Comparison of ENCODE assay signal across 8 cellular contexts in the genomic region with DNA sequence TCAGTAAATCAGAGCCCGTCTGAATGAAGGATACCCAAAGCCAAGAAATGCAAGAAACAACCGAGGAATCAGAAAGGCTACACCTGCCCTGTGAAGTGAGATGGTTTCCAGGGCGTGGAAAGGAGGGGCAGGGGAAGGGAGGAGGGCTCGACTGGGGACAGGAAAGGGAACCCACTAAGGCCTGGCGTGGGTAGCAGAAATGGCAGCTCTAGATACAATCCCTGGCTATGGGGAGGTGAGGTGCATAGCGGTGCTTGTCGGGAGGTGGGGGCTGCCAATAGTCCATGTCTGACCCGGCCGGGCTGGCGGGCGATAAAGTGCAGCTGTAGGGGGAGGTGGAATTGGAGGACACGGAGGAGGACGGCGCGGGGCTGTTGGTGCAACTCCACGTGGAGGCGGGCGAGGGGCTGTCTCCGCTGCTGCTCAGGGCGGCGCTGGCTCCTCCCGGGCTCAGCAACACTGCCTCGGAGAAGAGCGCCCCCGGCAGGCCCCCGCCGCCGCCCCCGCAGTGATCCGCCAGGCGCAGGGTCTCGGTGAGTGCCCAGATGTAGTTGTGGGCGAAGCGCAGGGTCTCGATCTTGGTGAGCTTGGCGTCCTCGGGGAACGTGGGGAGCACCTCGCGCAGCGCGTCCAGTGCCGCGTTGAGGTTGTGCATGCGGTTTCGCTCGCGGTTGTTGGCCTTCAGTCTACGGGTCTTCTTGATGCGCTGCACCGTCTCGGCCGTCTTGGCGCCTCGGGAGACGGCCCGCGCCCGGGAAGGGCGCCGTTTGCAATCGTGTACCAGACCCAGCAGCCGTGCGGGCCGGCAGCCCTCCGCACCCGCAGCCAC. TPM values are rescaled to one million over a fixed set of nuclear protein-coding genes. Genes with fewer than 3 reads are reported as not detected.
DNase-seq lines count a peak whose midpoint lies in the region; ATAC-seq and TF ChIP-seq lines count a peak whose summit lies in the region.

No MANE protein-coding gene starts in this region.

- no peak overlapping the region for H3K27ac ChIP-seq in mammary epithelial cell (ENCODE audit: insufficient read depth, low read depth, low read length)

- WGBS in mammary epithelial cell (ENCODE audit: low coverage, missing lambda C conversion rate), result 0% methylated on average over 8 of the region's 67 CpGs

- peak overlapping the region in 2 of 3 experiments; percentile 56 for H3K4me3 ChIP-seq in mammary epithelial cell (replicated peaks in 1 of 3; ENCODE audit: insufficient read depth in 1 of 3, low read depth in 2 of 3, low read length in 3 of 3)

- in situ Hi-C loops in mammary epithelial cell (cut with MboI; ENCODE audit: low sequenced_read_pairs in 2 of 2), result loop anchor here in 1 of 2 donors (25.0 kb wide), 1 partner anchor 177 kb away; no protein-coding TSS in a partner anchor

- no peak overlapping the region for H3K9ac ChIP-seq in mammary epithelial cell (ENCODE audit: insufficient read depth, low read length)

- H3K4me2 ChIP-seq in mammary epithelial cell (ENCODE audit: insufficient read depth, low read depth, low read length), result peak overlapping the region; percentile 90

- H2AFZ ChIP-seq in mammary epithelial cell (ENCODE audit: low read depth, low read length), result peak overlapping the region; percentile 86

- H3K36me3 ChIP-seq in mammary epithelial cell (ENCODE audit: insufficient read depth, low read length), result no peaks in the 10 kb centered on the region

- CTCF ChIA-PET in mammary epithelial cell (lab: Charles Lee; ENCODE audit: low non-redundant PET), result no interaction called here

- H3K27me3 ChIP-seq in mammary epithelial cell (ENCODE audit: insufficient read depth, low read length), result peaks cover 47% of the 10 kb centered on the region

- peaks cover 1% of the 10 kb centered on the region for H4K20me1 ChIP-seq in mammary epithelial cell (ENCODE audit: insufficient read depth, low read length)

- H3K9me3 Mint-ChIP-seq in IgD-negative memory B cell, result peaks cover 0 to 12% (median 5%) of the 10 kb centered on the region in 3 donors

- TF ChIP-seq CTCF in mammary epithelial cell (conservative IDR thresholded peaks at IDR 0.05 in 1 of 2, IDR thresholded peaks at IDR 0.05 in 1 of 2; ENCODE audit: extremely low read depth in 1 of 2, insufficient read depth in 1 of 2, low read depth in 1 of 2, low read length in 2 of 2), result no peak

- peak overlapping the region; percentile 81 to 98 (median 91) for H3K4me3 Mint-ChIP-seq in IgD-negative memory B cell

- BruUV-seq in mammary epithelial cell (replicated peaks; lab: Mats Ljungman, UMichigan), result no TSS peak

- H3K27ac Mint-ChIP-seq in IgD-negative memory B cell, result peak overlapping the region; percentile 71 to 90 (median 74)

- H3K36me3 Mint-ChIP-seq in IgD-negative memory B cell, result peaks cover 2% of the 10 kb centered on the region

- dilution Hi-C loops in mammary epithelial cell (cut with HindIII; ENCODE audit: low sequenced_read_pairs), result loop anchor here (25.0 kb wide), 1 partner anchor 177 kb away; no protein-coding TSS in a partner anchor

- DNase-seq in DMS 273 (lab: John Stamatoyannopoulos, UW; ENCODE audit: unreplicated experiment) (peak; percentile 78), DMS 273 treated with DMSO at 0.1 percent for 48 hours (lab: John Stamatoyannopoulos, UW) (no peak), mammary epithelial cell (no peak), myocyte (ENCODE audit: low read depth) (peak; percentile 23), DMS114 treated with DMSO at 0.1 percent for 48 hours (lab: John Stamatoyannopoulos, UW; ENCODE audit: unreplicated experiment) (no peak), NCI-H226 (no peak)

- peaks cover 42% of the 10 kb centered on the region for H3K4me1 ChIP-seq in mammary epithelial cell (ENCODE audit: insufficient read depth, low read length)

- ATAC-seq in GM21423 (IDR thresholded peaks at IDR 0.05; ENCODE audit: unreplicated experiment), result peak; percentile 5

- intact Hi-C loops in mammary epithelial cell (cut with micrococcal nuclease), result no loop called here

- H3K79me2 ChIP-seq in mammary epithelial cell (ENCODE audit: insufficient read depth, low read length), result no peaks in the 10 kb centered on the region

- H3K27me3 Mint-ChIP-seq in IgD-negative memory B cell, result peaks cover 74% of the 10 kb centered on the region

- peaks cover 30 to 45% (median 42%) of the 10 kb centered on the region in 3 donors for H3K4me1 Mint-ChIP-seq in IgD-negative memory B cell

- H3K9me3 ChIP-seq in mammary epithelial cell (replicated peaks; ENCODE audit: insufficient read depth, low read length), result no peaks in the 10 kb centered on the region

RNA-seq across cellular contexts. Expression of gene NEUROG2, which starts 1.3 kb away (rescaled TPM):
- not detected for polyA plus RNA-seq in IgD-negative memory B cell
- not detected for total RNA-seq in mammary epithelial cell
- not detected for polyA plus RNA-seq in mammary epithelial cell
- not detected for polyA minus RNA-seq in mammary epithelial cell
- total RNA-seq in myocyte, result 0.40 TPM in 1 of 2 replicates, not detected in the other
- polyA plus RNA-seq in myocyte (2012), result not detected

Comparison
In these comparisons a context has a peak if more than half of its experiments do, and no peak if none do; other contexts are left out.
1. DNase-seq: peak in DMS 273 (single experiment) and myocyte (single experiment); none in DMS 273 treated with DMSO at 0.1 percent for 48 hours (single experiment), mammary epithelial cell (single experiment), DMS114 treated with DMSO at 0.1 percent for 48 hours (single experiment) and NCI-H226 (single experiment).